In the genomic region with DNA sequence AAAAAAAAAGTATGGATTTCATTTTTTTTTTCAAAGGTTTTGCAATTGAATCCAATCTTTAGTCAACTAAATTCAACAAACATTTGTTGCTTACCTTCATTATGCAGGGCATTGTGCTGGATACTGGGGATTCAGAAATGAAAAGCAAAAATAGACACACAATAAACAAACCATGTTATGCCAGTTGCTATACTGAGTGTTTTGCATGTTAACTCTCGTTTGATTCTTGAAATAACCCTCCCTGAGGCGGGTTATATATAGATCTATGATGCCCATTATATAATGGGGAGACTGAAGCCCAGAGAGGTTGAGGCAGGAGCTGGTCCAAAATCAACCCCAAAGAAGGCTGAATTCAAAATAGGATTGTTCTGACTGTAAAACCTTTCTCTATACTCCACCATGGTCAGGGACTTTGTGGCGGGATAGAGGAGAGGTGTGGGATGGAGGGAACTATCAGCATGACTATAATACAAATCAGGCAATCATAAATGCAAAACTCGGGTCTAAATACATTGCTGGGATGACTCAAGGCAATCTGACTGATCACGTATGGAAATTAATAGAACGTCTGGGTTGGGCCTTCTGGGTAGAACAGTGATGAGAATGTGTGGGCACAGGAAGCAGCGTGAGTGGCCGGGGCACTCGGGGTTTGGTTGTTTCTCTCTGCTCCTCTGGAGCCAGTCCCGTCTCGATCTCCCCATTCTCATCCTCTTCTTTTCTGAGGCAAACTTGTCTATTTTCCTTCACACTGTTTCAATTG, we compare ENCODE assay signal across 33 cellular contexts.
"Had no signal": no experiment of that assay in that cellular context is flagged by ENCODE, and none has a peak within 500 bp of the region (broad histone marks: within the 10 kb centered on the region; RNA-seq: fewer than 3 reads in every experiment).

No MANE protein-coding gene starts in this region.

- H3K36me3 Mint-ChIP-seq: activated naive CD8-positive, alpha-beta T cell treated with anti-CD3 and anti-CD28 coated beads, Interleukin-2, amount 10 ng/mL, durations not matched to agents 7 days and 5 days; natural killer cell; neural progenitor cell; stimulated activated naive B cell treated with anti-CD40 and anti-IgM and Interleukin-4, amounts not matched to agents 10 μg/mL and 1 μg/mL and 100 μg/mL, for 72 hours had no signal

- H3K4me1 ChIP-seq: breast epithelium, heart left ventricle, left lung, lower lobe of right lung, parathyroid adenoma, psoas muscle, sigmoid colon, stomach, thyroid gland, upper lobe of left lung, vagina had no signal

- ATAC-seq: activated CD8-positive, alpha-beta memory T cell treated with anti-CD3 and anti-CD28 coated beads, Interleukin-2, amount 10 ng/mL, durations not matched to agents 7 days and 5 days; activated CD8-positive, alpha-beta T cell treated with anti-CD3 and anti-CD28 coated beads, Interleukin-2, amount 10 ng/mL, durations not matched to agents 7 days and 5 days; heart left ventricle; left lung; lower lobe of right lung; natural killer cell; psoas muscle; stimulated activated naive B cell treated with anti-CD40 and anti-IgM and Interleukin-4, amounts not matched to agents 10 μg/mL and 1 μg/mL and 100 μg/mL, for 72 hours had no signal

- DNase-seq: activated CD4-positive, alpha-beta T cell treated with anti-CD3 and anti-CD28 coated beads for 1 hour; activated CD8-positive, alpha-beta memory T cell treated with anti-CD3 and anti-CD28 coated beads, Interleukin-2, amount 10 ng/mL, durations not matched to agents 7 days and 5 days; activated CD8-positive, alpha-beta T cell treated with anti-CD3 and anti-CD28 coated beads, Interleukin-2, amount 10 ng/mL, durations not matched to agents 7 days and 5 days; activated naive CD4-positive, alpha-beta T cell treated with Interleukin-2 at 50 U/mL for 16 hours; activated naive CD8-positive, alpha-beta T cell treated with anti-CD3 and anti-CD28 coated beads, Interleukin-2, amount 10 ng/mL, durations not matched to agents 7 days and 5 days; activated T-cell treated with anti-CD3 and anti-CD28 coated beads, Interleukin-2, amount 50 U/mL, for 48 hours; amniotic stem cell; central memory CD4-positive, alpha-beta T cell; foreskin fibroblast; heart left ventricle; hypothalamus; left lung; lower lobe of right lung; mesendoderm; natural killer cell; occipital lobe; psoas muscle; sigmoid colon; small intestine; stimulated activated CD4-positive, alpha-beta T cell treated with anti-CD3 and anti-CD28 coated beads, Interleukin-1b, Interleukin-23, amount 100 ng/mL, for 48 hours; stimulated activated CD4-positive, alpha-beta T cell treated with anti-CD3 and anti-CD28 coated beads, Interleukin-4, amount 100 ng/mL, for 4 hours; stimulated activated CD8-positive, alpha-beta memory T cell treated with anti-CD3 and anti-CD28 coated beads, Interleukin-4, amount 100 ng/mL, for 48 hours; stimulated activated naive B cell treated with anti-CD40 and anti-IgM and Interleukin-4, amounts not matched to agents 10 μg/mL and 1 μg/mL and 100 μg/mL, for 72 hours; stomach; T1000; thyroid gland; upper lobe of left lung; WERI-Rb-1 had no signal

- H3K4me3 ChIP-seq: breast epithelium, heart left ventricle, left lung, lower lobe of right lung, neural progenitor cell, psoas muscle, sigmoid colon, stomach, thyroid gland, upper lobe of left lung, vagina had no signal

- H3K9me3 Mint-ChIP-seq: neural progenitor cell; stimulated activated naive B cell treated with anti-CD40 and anti-IgM and Interleukin-4, amounts not matched to agents 10 μg/mL and 1 μg/mL and 100 μg/mL, for 72 hours; T-helper 1 cell treated with Interleukin-12 subunit alpha and Interleukin-12 subunit beta and Interleukin-4 antibody, amounts not matched to agents 30 μg/mL and 1 μg/mL, for 36 hours had no signal

- H3K27ac Mint-ChIP-seq: activated CD8-positive, alpha-beta memory T cell treated with anti-CD3 and anti-CD28 coated beads, Interleukin-2, amount 10 ng/mL, durations not matched to agents 7 days and 5 days; activated CD8-positive, alpha-beta T cell treated with anti-CD3 and anti-CD28 coated beads, Interleukin-2, amount 10 ng/mL, durations not matched to agents 7 days and 5 days; activated naive CD8-positive, alpha-beta T cell treated with anti-CD3 and anti-CD28 coated beads, Interleukin-2, amount 10 ng/mL, durations not matched to agents 7 days and 5 days; natural killer cell; neural progenitor cell; stimulated activated naive B cell treated with anti-CD40 and anti-IgM and Interleukin-4, amounts not matched to agents 10 μg/mL and 1 μg/mL and 100 μg/mL, for 72 hours; T-helper 1 cell treated with Interleukin-12 subunit alpha and Interleukin-12 subunit beta and Interleukin-4 antibody, amounts not matched to agents 30 μg/mL and 1 μg/mL, for 36 hours had no signal

- H3K9me3 ChIP-seq: breast epithelium, heart left ventricle, left lung, lower lobe of right lung, psoas muscle, sigmoid colon, stomach, thyroid gland, upper lobe of left lung, vagina had no signal

- H3K4me1 Mint-ChIP-seq: activated CD8-positive, alpha-beta memory T cell treated with anti-CD3 and anti-CD28 coated beads, Interleukin-2, amount 10 ng/mL, durations not matched to agents 7 days and 5 days; natural killer cell had no signal

- H3K79me2 ChIP-seq: parathyroid adenoma had no signal

- H3K4me2 ChIP-seq: neural progenitor cell had no signal

- H3K27ac ChIP-seq: breast epithelium, heart left ventricle, left lung, lower lobe of right lung, neural progenitor cell, parathyroid adenoma, psoas muscle, sigmoid colon, stomach, thyroid gland, upper lobe of left lung, vagina, WERI-Rb-1 had no signal

- H3K27me3 ChIP-seq: neural progenitor cell, sigmoid colon, thyroid gland, upper lobe of left lung, vagina had no signal

- H3K9ac ChIP-seq: neural progenitor cell, parathyroid adenoma had no signal

- H2AFZ ChIP-seq: neural progenitor cell, parathyroid adenoma had no signal

- H3K4me3 Mint-ChIP-seq: activated CD8-positive, alpha-beta memory T cell treated with anti-CD3 and anti-CD28 coated beads, Interleukin-2, amount 10 ng/mL, durations not matched to agents 7 days and 5 days; activated CD8-positive, alpha-beta T cell treated with anti-CD3 and anti-CD28 coated beads, Interleukin-2, amount 10 ng/mL, durations not matched to agents 7 days and 5 days; activated naive CD8-positive, alpha-beta T cell treated with anti-CD3 and anti-CD28 coated beads, Interleukin-2, amount 10 ng/mL, durations not matched to agents 7 days and 5 days; natural killer cell; neural progenitor cell; stimulated activated naive B cell treated with anti-CD40 and anti-IgM and Interleukin-4, amounts not matched to agents 10 μg/mL and 1 μg/mL and 100 μg/mL, for 72 hours; T-helper 1 cell treated with Interleukin-12 subunit alpha and Interleukin-12 subunit beta and Interleukin-4 antibody, amounts not matched to agents 30 μg/mL and 1 μg/mL, for 36 hours had no signal

- H3K36me3 ChIP-seq: breast epithelium, heart left ventricle, left lung, lower lobe of right lung, neural progenitor cell, sigmoid colon, stomach, thyroid gland, upper lobe of left lung, vagina, WERI-Rb-1 had no signal
